9 cellular contexts compared by ENCODE assay signal in the genomic region with DNA sequence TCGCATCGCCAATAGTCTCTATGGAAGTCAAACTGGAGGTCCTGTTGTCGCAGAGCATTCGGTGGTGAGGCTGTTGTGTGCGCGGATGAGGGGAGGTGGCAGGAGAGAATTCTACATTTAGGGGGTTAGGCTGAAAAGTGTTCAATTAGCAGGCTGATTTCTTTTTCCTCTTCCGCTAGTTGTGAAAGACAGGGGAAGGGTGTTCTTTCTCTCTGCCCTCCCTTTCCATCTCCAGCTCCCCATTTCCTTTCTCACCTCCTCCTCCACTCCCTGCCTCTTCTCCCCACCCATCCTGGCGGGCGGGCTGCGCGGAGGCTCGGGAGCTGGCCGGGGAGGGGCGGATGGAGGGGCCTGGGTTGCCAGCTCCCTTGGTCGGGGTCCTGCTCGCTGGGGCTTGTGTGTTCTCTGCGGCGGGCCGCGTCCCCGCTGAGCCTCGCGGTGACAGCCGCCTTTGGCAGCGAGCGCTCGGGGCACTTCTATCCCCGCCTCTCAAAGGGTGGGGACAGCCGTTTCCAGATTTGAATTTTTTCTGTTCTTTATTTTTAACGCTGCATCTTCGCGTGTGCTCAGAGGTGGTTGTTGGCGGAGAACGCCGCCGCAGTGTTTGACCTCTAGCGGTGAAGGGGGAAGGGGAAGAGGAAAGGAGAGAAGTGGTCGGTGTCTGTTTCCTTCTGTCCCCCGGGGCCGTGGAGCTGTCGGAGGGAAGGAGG. TPM values are rescaled to one million over a fixed set of nuclear protein-coding genes. Genes with fewer than 3 reads are reported as not detected.
DNase-seq lines count a peak whose midpoint lies in the region; ATAC-seq and TF ChIP-seq lines count a peak whose summit lies in the region.
"Had no signal": no experiment of that assay in that cellular context is flagged by ENCODE, and none has a peak within 500 bp of the region (broad histone marks: within the 10 kb centered on the region; RNA-seq: fewer than 3 reads in every experiment).

No MANE protein-coding gene starts in this region.

- peaks cover 0 to 18% of the 10 kb centered on the region in 2 experiments; a peak in 3 of 4 replicates for H3K4me1 ChIP-seq in SK-N-SH (ENCODE audit: control insufficient read depth in 1 of 2, insufficient read depth in 2 of 2, low read depth in 1 of 2, low read length in 1 of 2)
- peaks cover 1% of the 10 kb centered on the region; the same call in 1 of the 2 replicates for H3K4me1 ChIP-seq in iPS DF 6.9 (ENCODE audit: control insufficient read depth, insufficient read depth, low read length)
- H3K4me1 ChIP-seq in thoracic aorta (ENCODE audit: control insufficient read depth in 1 of 2, low read depth in 2 of 2) = peaks cover 7 to 30% of the 10 kb centered on the region in 2 donors

- peak overlapping the region; percentile 35 for H3K27ac Mint-ChIP-seq in activated T-cell treated with anti-CD3 and anti-CD28 coated beads, Interleukin-2, amount 50 U/mL, for 72 hours

- H3K27me3 ChIP-seq in SK-N-SH (ENCODE audit: insufficient read depth) (no peaks in the 10 kb centered on the region), iPS DF 6.9 (ENCODE audit: control insufficient read depth, insufficient read depth, low read length) (no peaks in the 10 kb centered on the region), thoracic aorta (replicated peaks; ENCODE audit: insufficient read depth) (peaks cover 9% of the 10 kb centered on the region)

- H3K9ac ChIP-seq in SK-N-SH = peak overlapping the region; percentile 81

- no peak for TF ChIP-seq RAD21 in SK-N-SH (IDR thresholded peaks at IDR 0.05; ENCODE audit: low read length)

- H3K79me2 ChIP-seq in SK-N-SH (ENCODE audit: insufficient read depth) = peaks cover 83% of the 10 kb centered on the region

- H3K27ac ChIP-seq in SK-N-SH (ENCODE audit: low read depth in 2 of 2, low read length in 1 of 2) (peak overlapping the region; percentile 80 to 97), iPS DF 6.9 (ENCODE audit: low read length) (no peak overlapping the region), thoracic aorta (no peak overlapping the region)

- H4K20me1 ChIP-seq in SK-N-SH (ENCODE audit: insufficient read depth) = peaks cover 34% of the 10 kb centered on the region

- CTCF ChIA-PET in SK-N-SH (lab: Yijun Ruan, JAX) = interaction anchor here (0.7 to 2.3 kb wide), 8 partner anchors 38 to 1077 kb away, joined by 3 to 8 read pairs (median 4); no protein-coding TSS in a partner anchor

- no peak for ATAC-seq in activated T-cell treated with anti-CD3 and anti-CD28 coated beads, Interleukin-2, amount 50 U/mL, for 72 hours (replicated peaks in 1 of 2)
- no peak for ATAC-seq in thoracic aorta (ENCODE audit: insufficient number of reproducible peaks, low FRiP score, low read depth)
- no peak for ATAC-seq in GM21723 (IDR thresholded peaks at IDR 0.05; ENCODE audit: unreplicated experiment)

- H3K4me2 ChIP-seq in SK-N-SH = peak overlapping the region; percentile 89

- H3K4me3 ChIP-seq in SK-N-SH (ENCODE audit: low read depth in 2 of 2, low read length in 1 of 2) (peak overlapping the region; percentile 91 to 95), iPS DF 6.9 (ENCODE audit: low read length) (peak overlapping the region; percentile 84), thoracic aorta (peak overlapping the region; percentile 42)

- H3K36me3 Mint-ChIP-seq in activated T-cell treated with anti-CD3 and anti-CD28 coated beads, Interleukin-2, amount 50 U/mL, for 72 hours (ENCODE audit: insufficient read depth in 2 of 2) = peaks cover 4 to 5% of the 10 kb centered on the region in 2 donors

- H3K36me3 ChIP-seq in SK-N-SH (replicated peaks in 1 of 2; ENCODE audit: control insufficient read depth in 1 of 2, insufficient read depth in 2 of 2, low read length in 1 of 2) = peaks cover 5 to 13% of the 10 kb centered on the region in 2 experiments
- no peaks in the 10 kb centered on the region for H3K36me3 ChIP-seq in iPS DF 6.9 (ENCODE audit: control insufficient read depth, insufficient read depth, low read length)
- H3K36me3 ChIP-seq in thoracic aorta = no peaks in the 10 kb centered on the region

- peak overlapping the region; percentile 80 to 81 for H3K4me3 Mint-ChIP-seq in activated T-cell treated with anti-CD3 and anti-CD28 coated beads, Interleukin-2, amount 50 U/mL, for 72 hours

- H3K27me3 Mint-ChIP-seq in activated T-cell treated with anti-CD3 and anti-CD28 coated beads, Interleukin-2, amount 50 U/mL, for 72 hours (ENCODE audit: low read depth) = peaks cover 61% of the 10 kb centered on the region

- 2% methylated on average over 41 of the region's 41 CpGs for WGBS in SK-N-SH (ENCODE audit: low lambda C conversion rate)
- no CpG with 5 or more reads among the region's 41 CpGs for WGBS in iPS DF 6.9 (ENCODE audit: insufficient coverage, insufficient read length)

- H3K9me3 ChIP-seq in SK-N-SH (no peaks in the 10 kb centered on the region), iPS DF 6.9 (ENCODE audit: control insufficient read depth, insufficient read depth, low read length) (no peaks in the 10 kb centered on the region), thoracic aorta (no peaks in the 10 kb centered on the region)

- no peaks in the 10 kb centered on the region for H3K9me3 Mint-ChIP-seq in activated T-cell treated with anti-CD3 and anti-CD28 coated beads, Interleukin-2, amount 50 U/mL, for 72 hours

- POLR2A ChIA-PET in SK-N-SH (lab: Yijun Ruan, JAX) = interaction anchor here (1.2 to 2.2 kb wide), 3 partner anchors 218 to 829 kb away, joined by 3 to 7 read pairs (median 6); no protein-coding TSS in a partner anchor

- peaks cover 15% of the 10 kb centered on the region for H3K4me1 Mint-ChIP-seq in activated T-cell treated with anti-CD3 and anti-CD28 coated beads, Interleukin-2, amount 50 U/mL, for 72 hours (ENCODE audit: low read depth)

- no peak for TF ChIP-seq EP300 in SK-N-SH (IDR thresholded peaks at IDR 0.05; ENCODE audit: borderline replicate concordance in 1 of 2, low read depth in 1 of 2, low read length in 1 of 2)

- TF ChIP-seq CTCF in SK-N-SH (IDR thresholded peaks at IDR 0.05) = peak; percentile 21; the same call in 1 of the 2 replicates
- no peak for TF ChIP-seq CTCF in thoracic aorta (IDR thresholded peaks at IDR 0.05)

- DNase-seq in activated T-cell treated with anti-CD3 and anti-CD28 coated beads, Interleukin-2, amount 50 U/mL, for 72 hours = no peak
- DNase-seq in activated T-cell treated with anti-CD3 and anti-CD28 coated beads, Interleukin-2, amount 50 U/mL, for 1 hour = no peak
- peak; percentile 80 for DNase-seq in SK-N-SH
- DNase-seq in iPS DF 6.9 (ENCODE audit: low read depth, low spot score) = no peak
- no peak for DNase-seq in thoracic aorta (ENCODE audit: low spot score)
- no peak for DNase-seq in SK-N-DZ (ENCODE audit: low spot score)
- DNase-seq in cerebellar nuclear complex (lab: John Stamatoyannopoulos, UW) = no peak
- DNase-seq: left cardiac atrium had no signal

- no peaks in the 10 kb centered on the region for H3K9me2 ChIP-seq in SK-N-SH

- H3F3A ChIP-seq in SK-N-SH (replicated peaks; ENCODE audit: insufficient read depth) = peaks cover 6% of the 10 kb centered on the region

- H2AFZ ChIP-seq in SK-N-SH (ENCODE audit: low read depth) = peak overlapping the region; percentile 37

TF ChIP-seq in SK-N-SH, 30 proteins besides CTCF, POLR2A, EP300 and RAD21 (continues in another document):
- TF ChIP-seq FOXM1 (IDR thresholded peaks at IDR 0.05; ENCODE audit: low read depth) (peak; percentile 67; the same call in 1 of the 2 replicates), RCOR1 (IDR thresholded peaks at IDR 0.05; ENCODE audit: low read length) (peak; percentile 6; the same call in 1 of the 2 replicates), GABPA (IDR thresholded peaks at IDR 0.05; ENCODE audit: low read depth) (0 out of 2 replicates have a peak, but pooled peaks have one; percentile 11), FOXJ3 (CRISPR knock-in tag; IDR thresholded peaks at IDR 0.05) (0 out of 2 replicates have a peak, but pooled peaks have one; percentile 65), ZBTB33 (IDR thresholded peaks at IDR 0.05; ENCODE audit: borderline replicate concordance, low read depth) (0 out of 2 replicates have a peak, but pooled peaks have one; percentile 41), FOSL2 (IDR thresholded peaks at IDR 0.05; ENCODE audit: borderline replicate concordance, low read depth) (no peak), YY1 (IDR thresholded peaks at IDR 0.05; ENCODE audit: low read depth) (no peak; the same call in 1 of the 2 replicates), MXI1 (IDR thresholded peaks at IDR 0.05; ENCODE audit: low read depth, low read length) (peak; percentile 79), SIN3A (IDR thresholded peaks at IDR 0.05; ENCODE audit: borderline replicate concordance, low read depth, low read length) (peak; percentile 46; the same call in 1 of the 2 replicates)
- TF ChIP-seq, protein P1, sequence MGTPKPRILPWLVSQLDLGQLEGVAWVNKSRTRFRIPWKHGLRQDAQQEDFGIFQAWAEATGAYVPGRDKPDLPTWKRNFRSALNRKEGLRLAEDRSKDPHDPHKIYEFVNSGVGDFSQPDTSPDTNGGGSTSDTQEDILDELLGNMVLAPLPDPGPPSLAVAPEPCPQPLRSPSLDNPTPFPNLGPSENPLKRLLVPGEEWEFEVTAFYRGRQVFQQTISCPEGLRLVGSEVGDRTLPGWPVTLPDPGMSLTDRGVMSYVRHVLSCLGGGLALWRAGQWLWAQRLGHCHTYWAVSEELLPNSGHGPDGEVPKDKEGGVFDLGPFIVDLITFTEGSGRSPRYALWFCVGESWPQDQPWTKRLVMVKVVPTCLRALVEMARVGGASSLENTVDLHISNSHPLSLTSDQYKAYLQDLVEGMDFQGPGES (IDR thresholded peaks at IDR 0.05; ENCODE audit: low read depth, low read length) = no peak

RNA-seq across cellular contexts. Expression of gene SOX11, which starts 3.6 kb away (rescaled TPM):
- total RNA-seq in activated T-cell treated with anti-CD3 and anti-CD28 coated beads, Interleukin-2, amount 50 U/mL, for 72 hours = not detected
- 2.9 and 3.4 TPM in 2 replicates for polyA plus RNA-seq in SK-N-SH (2012; rRNA removed)
- polyA plus RNA-seq in SK-N-SH (2012; cell fraction: cytosol; rRNA removed) = 2.1 TPM in 2 replicates
- 5.6 and 6.5 TPM in 2 replicates for polyA plus RNA-seq in SK-N-SH (2012; cell fraction: nucleus; rRNA removed)
- not detected for total RNA-seq in thoracic aorta
- 39.0 and 49.9 TPM in 2 replicates for polyA plus RNA-seq in SK-N-DZ (2014; cell fraction: cytosol; rRNA removed)
- polyA plus RNA-seq in SK-N-DZ (2014; cell fraction: nucleus; rRNA removed) = 52.5 and 74.9 TPM in 2 replicates

Comparison
In these comparisons a context has a peak if more than half of its experiments do, and no peak if none do; other contexts are left out.
1. H3K27ac ChIP-seq: peak in SK-N-SH (2 of 2); none in iPS DF 6.9 (single experiment) and thoracic aorta (0 of 2).
2. H3K4me3 ChIP-seq: peak in every context shown above with its lines; median percentile 93 in SK-N-SH; 84 in iPS DF 6.9; 42 in thoracic aorta.